ENCODE assay signal across 8 cellular contexts in the genomic region with DNA sequence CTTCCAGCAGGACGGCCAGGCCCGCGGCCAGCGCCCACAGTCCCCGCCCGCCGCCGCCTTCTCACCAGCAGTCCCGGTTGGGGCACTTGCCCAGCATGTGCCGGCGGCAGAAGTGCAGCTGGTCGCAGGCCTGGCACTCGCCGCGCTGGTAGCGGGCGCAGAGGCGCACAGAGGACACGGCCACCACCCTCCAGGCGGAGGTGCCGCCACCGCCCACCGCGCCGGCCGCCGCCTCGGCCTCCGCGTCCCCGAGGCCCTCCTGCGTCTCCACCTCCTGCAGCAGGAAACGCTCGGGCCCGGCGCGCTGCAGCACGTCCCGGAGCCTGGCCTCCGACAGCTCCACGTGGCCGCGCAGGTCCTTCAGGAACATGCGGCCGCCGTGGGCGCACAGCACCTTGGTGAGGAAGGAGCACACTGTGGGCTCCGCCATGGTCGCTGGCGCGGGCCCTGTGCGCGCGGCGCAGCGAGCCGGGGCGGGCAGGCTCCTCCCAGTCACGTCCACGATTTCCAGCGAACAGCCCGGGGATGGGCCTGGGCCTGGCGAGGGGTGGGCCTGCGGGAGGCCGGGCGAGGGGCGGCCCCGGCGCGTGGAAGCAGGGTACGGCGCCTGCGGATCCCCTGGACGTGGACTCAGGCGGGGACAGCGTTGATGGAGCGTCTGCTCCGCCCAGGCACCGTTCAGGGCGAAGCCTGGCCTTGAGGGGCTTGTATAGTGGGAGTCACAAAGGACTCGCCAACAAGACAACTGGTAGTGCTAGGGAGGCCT. TPM values are rescaled to one million over a fixed set of nuclear protein-coding genes. Genes with fewer than 3 reads are reported as not detected.
A peak's percentile ranks its signal among the peaks of the same experiment; 100 is the strongest.
DNase-seq lines count a peak whose midpoint lies in the region; ATAC-seq and TF ChIP-seq lines count a peak whose summit lies in the region.

ZC3HAV1L (minus strand) TSS at position 455 of the 766 bp plus-strand sequence; CDS start at position 430, 25 bp downstream.

- H3K4me3 Mint-ChIP-seq in CD4-positive, alpha-beta T cell = peak within 1 kb of the TSS; percentile 88
- peak within 1 kb of the TSS; percentile 63 to 92 (median 85) for H3K4me3 Mint-ChIP-seq in naive B cell

- H3K36me3 ChIP-seq in esophagus muscularis mucosa (peaks cover 0 to 29% (median 5%) of the 10 kb centered on the region in 4 donors), testis (ENCODE audit: low read depth, missing control alignments) (no peaks in the 10 kb centered on the region)

- ATAC-seq in CD4-positive, alpha-beta T cell (ENCODE audit: poor library complexity) = peak; percentile 77
- ATAC-seq in HG03354 (IDR thresholded peaks at IDR 0.05; ENCODE audit: poor library complexity, severe bottlenecking, unreplicated experiment) = peak; percentile 79
- peak; percentile 65 to 70 for ATAC-seq in naive B cell (ENCODE audit: low read depth in 2 of 2)

- H3K4me3 ChIP-seq in esophagus muscularis mucosa = peak within 1 kb of the TSS; percentile 70 to 96 (median 92)
- peak within 1 kb of the TSS; percentile 72 to 84 for H3K4me3 ChIP-seq in testis

- DNase-seq in CD4-positive, alpha-beta T cell = peak in 5 of 10 experiments; percentile 5 to 46 (median 25)
- peak; percentile 69 for DNase-seq in GM19238 (ENCODE audit: insufficient read length, low spot score)
- peak; percentile 52 to 87 for DNase-seq in NCI-H526 (lab: John Stamatoyannopoulos, UW)
- peak; percentile 9 for DNase-seq in activated T-cell treated with anti-CD3 and anti-CD28 coated beads for 4 hours
- DNase-seq in esophagus muscularis mucosa (ENCODE audit: extremely low spot score) = no peak
- DNase-seq in naive B cell = peak; percentile 13
- peak; percentile 71 for DNase-seq in testis

- TF ChIP-seq EP300 in esophagus muscularis mucosa (IDR thresholded peaks at IDR 0.05) = no peak

- H3K4me1 Mint-ChIP-seq in CD4-positive, alpha-beta T cell (ENCODE audit: low read depth) = peaks cover 18% of the 10 kb centered on the region
- peaks cover 4 to 19% (median 5%) of the 10 kb centered on the region in 3 donors for H3K4me1 Mint-ChIP-seq in naive B cell

- no peaks in the 10 kb centered on the region for H3K9me3 Mint-ChIP-seq in CD4-positive, alpha-beta T cell
- H3K9me3 Mint-ChIP-seq in naive B cell = no peaks in the 10 kb centered on the region

- intact Hi-C loops in CD4-positive, alpha-beta T cell (cut with DNase I, micrococcal nuclease) = no loop called here
- intact Hi-C loops in esophagus muscularis mucosa (cut with DNase I) (no loop called here), testis (cut with DNase I; ENCODE audit: low total_unique reads) (no loop called here)

- H3K9me3 ChIP-seq in CD4-positive, alpha-beta T cell (ENCODE audit: control insufficient read depth, low read length) = no peaks in the 10 kb centered on the region
- H3K9me3 ChIP-seq in esophagus muscularis mucosa (no peaks in the 10 kb centered on the region), testis (no peaks in the 10 kb centered on the region)

- 1% methylated on average over 8 of the region's 81 CpGs for WGBS in esophagus muscularis mucosa
- WGBS in testis, 2 donors = 0% methylated on average over 14 to 46 of the region's 81 CpGs

- H3K27me3 Mint-ChIP-seq in CD4-positive, alpha-beta T cell = no peaks in the 10 kb centered on the region
- peaks cover 0 to 3% (median 0%) of the 10 kb centered on the region in 3 donors for H3K27me3 Mint-ChIP-seq in naive B cell

- no peak within 1 kb of the TSS for H3K27ac ChIP-seq in CD4-positive, alpha-beta T cell (ENCODE audit: low read depth, low read length)
- H3K27ac ChIP-seq in esophagus muscularis mucosa (replicated peaks in 1 of 4) (peak within 1 kb of the TSS; percentile 62 to 80 (median 74)), testis (peak within 1 kb of the TSS; percentile 69 to 71)

- no peak for TF ChIP-seq CTCF in CD4-positive, alpha-beta T cell (IDR thresholded peaks at IDR 0.05)
- TF ChIP-seq CTCF in esophagus muscularis mucosa (IDR thresholded peaks at IDR 0.05) (no peak), testis (IDR thresholded peaks at IDR 0.05) (no peak)

- CTCF ChIA-PET in CD4-positive, alpha-beta T cell (lab: Charles Lee) = interaction anchor here (1.3 to 1.8 kb wide), 2 partner anchors 18 to 59 kb away, joined by 3 to 6 read pairs; no protein-coding TSS in a partner anchor

- H3K27me3 ChIP-seq in CD4-positive, alpha-beta T cell (ENCODE audit: control insufficient read depth, insufficient read depth, low read length) = no peaks in the 10 kb centered on the region
- H3K27me3 ChIP-seq in esophagus muscularis mucosa = no peaks in the 10 kb centered on the region
- no peaks in the 10 kb centered on the region for H3K27me3 ChIP-seq in testis

- H3K4me1 ChIP-seq in esophagus muscularis mucosa (peaks cover 15 to 29% (median 20%) of the 10 kb centered on the region in 4 donors), testis (peaks cover 8% of the 10 kb centered on the region)

- POLR2A ChIA-PET in CD4-positive, alpha-beta T cell (lab: Charles Lee) = interaction anchor here (1.0 to 3.5 kb wide), 4 partner anchors 10 to 67 kb away, joined by 3 to 23 read pairs (median 6); no protein-coding TSS in a partner anchor

- TF ChIP-seq POLR2A in esophagus muscularis mucosa (IDR thresholded peaks at IDR 0.05; ENCODE audit: low read depth) (no peak), testis (IDR thresholded peaks at IDR 0.05) (no peak)

- no peak within 1 kb of the TSS for H3K27ac Mint-ChIP-seq in CD4-positive, alpha-beta T cell
- no peak within 1 kb of the TSS for H3K27ac Mint-ChIP-seq in naive B cell

- no peaks in the 10 kb centered on the region for H3K36me3 Mint-ChIP-seq in CD4-positive, alpha-beta T cell (ENCODE audit: low read depth)
- no peaks in the 10 kb centered on the region for H3K36me3 Mint-ChIP-seq in naive B cell

RNA-seq across cellular contexts. Expression of gene ZC3HAV1L, which starts in this region (rescaled TPM):
- total RNA-seq in CD4-positive, alpha-beta T cell = under 1 TPM; 0.44 to 0.50 TPM
- total RNA-seq in esophagus muscularis mucosa (10 to 100 TPM in 2 of 4 donors, 1 to 10 TPM in 2; 7.0 to 15.4 (median 10.2) TPM), testis (10 to 100 TPM; 22.4 to 22.6 TPM)
- polyA plus RNA-seq in naive B cell (ENCODE audit: low read depth in 6 of 6) (under 1 TPM in 1 of 6 donors, not detected in 5; 0.18 TPM), testis (ENCODE audit: insufficient read depth, low read depth, low replicate concordance) (2.5 TPM)

Comparison
In these comparisons a context has a peak if more than half of its experiments do, and no peak if none do; other contexts are left out.
1. RNA of gene ZC3HAV1L (total RNA-seq): 22.4 to 22.6 TPM in testis and 7.0 to 15.4 TPM in esophagus muscularis mucosa; 0.44 to 0.50 TPM in CD4-positive, alpha-beta T cell; every median in the first group is over 4 times any median in the second.
2. Peak in ATAC-seq in CD4-positive, alpha-beta T cell; RNA of the gene not detected or under 1 TPM.
3. Peak in DNase-seq and ATAC-seq in naive B cell; RNA of the gene not detected or under 1 TPM.
4. Peak in every context shown above with its lines, with median percentiles within 50 percentile points of each other: ATAC-seq.